In genomic region chr6:136823128-136823660, GRCh38 we compare ENCODE assay signal across 8 cellular contexts.
A peak's percentile ranks its signal among the peaks of the same experiment; 100 is the strongest.
DNase-seq lines count a peak whose midpoint lies in the region; ATAC-seq lines count a peak whose summit lies in the region.

No MANE protein-coding gene starts in this region.

- DNase-seq in NCI-H2227 (lab: John Stamatoyannopoulos, UW; ENCODE audit: unreplicated experiment): peak; percentile 28
- DNase-seq in NCI-H2227 treated with DMSO at 0.1 percent for 48 hours (lab: John Stamatoyannopoulos, UW): no peak
- peak in 6 of 49 donors; percentile 6 to 42 (median 24) for DNase-seq in substantia nigra (lab: John Stamatoyannopoulos, UW)
- no peak for DNase-seq in NCI-H1092 treated with DMSO at 0.1 percent for 48 hours (lab: John Stamatoyannopoulos, UW)

- peak overlapping the region; percentile 91 for H3K4me3 Mint-ChIP-seq in activated naive CD8-positive, alpha-beta T cell

- peaks cover 21% of the 10 kb centered on the region for H3K36me3 ChIP-seq in iPS-20b (ENCODE audit: insufficient read depth, low read depth, low read length)

- H3K27me3 Mint-ChIP-seq in activated naive CD8-positive, alpha-beta T cell: peaks cover 2% of the 10 kb centered on the region

- H3K9ac ChIP-seq in iPS-20b (ENCODE audit: low read depth, low read length): peak overlapping the region; percentile 83

- H3K4me1 Mint-ChIP-seq in activated naive CD8-positive, alpha-beta T cell (ENCODE audit: low read depth): peaks cover 25% of the 10 kb centered on the region

- no peaks in the 10 kb centered on the region for H3K9me3 ChIP-seq in iPS-20b (ENCODE audit: insufficient read depth, low read depth, low read length)

- H3K27ac ChIP-seq in iPS-20b (ENCODE audit: low read length) (peak overlapping the region; percentile 86), substantia nigra (ENCODE audit: low read depth, low read length, poor library complexity, severe bottlenecking) (peak overlapping the region; percentile 77)

- ATAC-seq in HG03095 (IDR thresholded peaks at IDR 0.05; ENCODE audit: unreplicated experiment): no peak
- ATAC-seq in HG03521 (IDR thresholded peaks at IDR 0.05; ENCODE audit: unreplicated experiment): no peak

- H3K27ac Mint-ChIP-seq in activated naive CD8-positive, alpha-beta T cell: peak overlapping the region; percentile 94

- H3K36me3 Mint-ChIP-seq in activated naive CD8-positive, alpha-beta T cell: peaks cover 12% of the 10 kb centered on the region

- H3K9me3 Mint-ChIP-seq in activated naive CD8-positive, alpha-beta T cell (ENCODE audit: low read depth): no peaks in the 10 kb centered on the region

- peaks cover 6% of the 10 kb centered on the region; the same call in 1 of the 2 replicates for H3K27me3 ChIP-seq in iPS-20b (ENCODE audit: insufficient read depth, low read length)

- peak overlapping the region; percentile 77 for H3K4me3 ChIP-seq in iPS-20b (ENCODE audit: low read length)

- no peaks in the 10 kb centered on the region; the same call in 1 of the 2 replicates for H3K4me1 ChIP-seq in iPS-20b (ENCODE audit: insufficient read depth, low read length)
